In genomic region chr11:36313073-36313472, GRCh38 we compare ENCODE assay signal across 1 cellular context.
TF ChIP-seq lines count a peak whose summit lies in the region.

No MANE protein-coding gene starts in this region.

TF ChIP-seq in IMR-90, 13 proteins besides CTCF, POLR2A, EP300 and RAD21:
- TF ChIP-seq MAFK (IDR thresholded peaks at IDR 0.05; ENCODE audit: low read depth, low read length) (no peak), FOS (IDR thresholded peaks at IDR 0.05; ENCODE audit: low read depth, low read length) (no peak), BHLHE40 (IDR thresholded peaks at IDR 0.05; ENCODE audit: low read depth, low read length) (no peak), ELK1 (IDR thresholded peaks at IDR 0.05; ENCODE audit: borderline replicate concordance, low read depth, low read length) (no peak), MXI1 (IDR thresholded peaks at IDR 0.05; ENCODE audit: borderline replicate concordance, low read depth, low read length) (no peak), RFX5 (IDR thresholded peaks at IDR 0.05; ENCODE audit: low read depth, low read length) (no peak), MAZ (IDR thresholded peaks at IDR 0.05; ENCODE audit: borderline replicate concordance, low read depth, low read length) (no peak), CEBPB (IDR thresholded peaks at IDR 0.05; ENCODE audit: low read depth, low read length) (no peak), CHD1 (IDR thresholded peaks at IDR 0.05; ENCODE audit: low read depth, low read length) (no peak), SMC3 (IDR thresholded peaks at IDR 0.05; ENCODE audit: low read depth, low read length) (no peak), RCOR1 (IDR thresholded peaks at IDR 0.05; ENCODE audit: insufficient replicate concordance, low read length) (no peak), NFE2L2 (IDR thresholded peaks at IDR 0.05; ENCODE audit: low read depth, low read length) (no peak)
- TF ChIP-seq, protein P1, sequence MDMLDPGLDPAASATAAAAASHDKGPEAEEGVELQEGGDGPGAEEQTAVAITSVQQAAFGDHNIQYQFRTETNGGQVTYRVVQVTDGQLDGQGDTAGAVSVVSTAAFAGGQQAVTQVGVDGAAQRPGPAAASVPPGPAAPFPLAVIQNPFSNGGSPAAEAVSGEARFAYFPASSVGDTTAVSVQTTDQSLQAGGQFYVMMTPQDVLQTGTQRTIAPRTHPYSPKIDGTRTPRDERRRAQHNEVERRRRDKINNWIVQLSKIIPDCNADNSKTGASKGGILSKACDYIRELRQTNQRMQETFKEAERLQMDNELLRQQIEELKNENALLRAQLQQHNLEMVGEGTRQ (IDR thresholded peaks at IDR 0.05; ENCODE audit: low read depth, low read length): no peak
TF ChIP-seq in IMR-90: peak in this region for 0.
